1 cellular context compared by ENCODE assay signal in the genomic region with DNA sequence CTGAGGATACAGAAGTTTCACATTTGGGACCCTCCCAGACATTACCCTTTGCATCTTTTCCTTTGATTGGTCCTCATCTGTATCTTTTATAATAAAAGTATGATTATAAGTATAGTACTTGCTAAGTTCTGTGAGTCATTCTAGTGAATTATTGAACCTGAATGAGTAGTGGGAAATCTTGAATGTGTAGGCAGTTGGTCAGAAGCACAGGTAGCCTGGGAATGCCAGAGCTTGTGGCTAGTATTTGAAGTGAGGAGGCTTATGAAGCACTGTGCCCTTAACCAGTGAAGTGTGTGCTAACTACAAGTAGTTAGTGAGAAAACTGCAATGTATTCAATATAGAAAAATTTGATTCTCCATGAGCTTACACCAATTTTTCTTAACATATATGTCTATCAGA.
TF ChIP-seq lines count a peak whose summit lies in the region.

No MANE protein-coding gene starts in this region.

TF ChIP-seq in GM23338, 12 proteins besides CTCF, POLR2A, EP300 and RAD21 (continued from another document):
- TF ChIP-seq REST (IDR thresholded peaks at IDR 0.05; ENCODE audit: unreplicated experiment) = no peak
- no peak for TF ChIP-seq EZH2 (IDR thresholded peaks at IDR 0.05; ENCODE audit: low read depth, unreplicated experiment)
- TF ChIP-seq EZH2phosphoT487 (IDR thresholded peaks at IDR 0.05; ENCODE audit: unreplicated experiment) = no peak
